In genomic region chr10:514137-514671, GRCh38 we compare ENCODE assay signal across 11 cellular contexts.
A peak's percentile ranks its signal among the peaks of the same experiment; 100 is the strongest.
DNase-seq lines count a peak whose midpoint lies in the region; ATAC-seq, FAIRE-seq and TF ChIP-seq lines count a peak whose summit lies in the region.
"Had no signal": no experiment of that assay in that cellular context is flagged by ENCODE, and none has a peak within 500 bp of the region (broad histone marks: within the 10 kb centered on the region; RNA-seq: fewer than 3 reads in every experiment).

No MANE protein-coding gene starts in this region.

- no peaks in the 10 kb centered on the region for H3K27me3 ChIP-seq in dorsolateral prefrontal cortex
- H3K27me3 ChIP-seq in pancreas, result no peaks in the 10 kb centered on the region
- H3K27me3 ChIP-seq: hepatocyte had no signal

- H3K27ac ChIP-seq in dorsolateral prefrontal cortex, result peak overlapping the region in 56 of 59 donors; percentile 22 to 85 (median 70)
- H3K27ac ChIP-seq in pancreas, result peak overlapping the region; percentile 28 to 87 (median 74)
- H3K27ac ChIP-seq: hepatocyte had no signal

- peak; percentile 76 to 85 (median 79) for ATAC-seq in pancreas

- DNase-seq in DMS79 (lab: John Stamatoyannopoulos, UW), result peak; percentile 94
- DNase-seq in NCI-H2081 treated with DMSO at 0.1 percent for 48 hours (lab: John Stamatoyannopoulos, UW), result peak; percentile 65
- peak; percentile 50 to 89 (median 82) for DNase-seq in dorsolateral prefrontal cortex
- peak; percentile 61 to 87 (median 74) for DNase-seq in pancreas
- no peak for DNase-seq in GF-D8 (lab: John Stamatoyannopoulos, UW)
- no peak for DNase-seq in HCEC 1CT
- DNase-seq in activated naive CD4-positive, alpha-beta T cell treated with Interleukin-2 at 50 U/mL for 16 hours, result no peak
- DNase-seq in activated CD4-positive, alpha-beta T cell treated with anti-CD3 and anti-CD28 coated beads, Interleukin-2, amount 50 U/mL, for 48 hours, result no peak
- DNase-seq: activated CD8-positive, alpha-beta memory T cell treated with anti-CD3 and anti-CD28 coated beads, Interleukin-2, amount 50 U/mL, for 48 hours; CD4-positive, CD25-positive, alpha-beta regulatory T cell had no signal

- WGBS in pancreas, 2 donors, result 17 to 24% methylated on average over 22 of the region's 22 CpGs

- intact Hi-C loops in dorsolateral prefrontal cortex (cut with DNase I), result loop anchor here (5.0 kb wide), 6 partner anchors 98 to 293 kb away; partner anchors contain the start of gene DIP2C (in 1 of the 2)
- intact Hi-C loops in pancreas (cut with DNase I), result loop anchor here in 2 of 3 donors (5.0 to 10.0 kb wide), 3 partner anchors 151 to 278 kb away; no protein-coding TSS in a partner anchor

- H3K9me3 ChIP-seq in pancreas, result no peaks in the 10 kb centered on the region

- no peak for FAIRE-seq in pancreas (lab: Jason Lieb, UNC)

- H3K4me3 ChIP-seq in dorsolateral prefrontal cortex (peak overlapping the region in 4 of 59 donors; percentile 2 to 26 (median 10)), pancreas (peak overlapping the region in 2 of 4 donors; percentile 24 to 41)
- H3K4me3 ChIP-seq: hepatocyte had no signal

- H3K4me1 ChIP-seq in pancreas, result peaks cover 0 to 11% (median 5%) of the 10 kb centered on the region in 3 donors

- TF ChIP-seq CTCF in dorsolateral prefrontal cortex (IDR thresholded peaks at IDR 0.05 in 54 of 56, conservative IDR thresholded peaks at IDR 0.05 in 2 of 56; ENCODE audit: low read depth in 1 of 56, partially characterized antibody in 56 of 56) (peak in 2 of 56 donors; percentile 9 to 12), pancreas (IDR thresholded peaks at IDR 0.05) (no peak)

- H3K36me3 ChIP-seq in pancreas, result no peaks in the 10 kb centered on the region

Comparison
In these comparisons a context has a peak if more than half of its experiments do, and no peak if none do; other contexts are left out.
1. DNase-seq: peak in DMS79 (single experiment), NCI-H2081 treated with DMSO at 0.1 percent for 48 hours (single experiment), dorsolateral prefrontal cortex (10 of 10) and pancreas (6 of 6); none in GF-D8 (single experiment), HCEC 1CT (single experiment), activated naive CD4-positive, alpha-beta T cell treated with Interleukin-2 at 50 U/mL for 16 hours (single experiment) and activated CD4-positive, alpha-beta T cell treated with anti-CD3 and anti-CD28 coated beads, Interleukin-2, amount 50 U/mL, for 48 hours (0 of 2).